Comparison of ENCODE assay signal across 15 cellular contexts in genomic region chr3:159091936-159092335, GRCh38. TPM values are rescaled to one million over a fixed set of nuclear protein-coding genes. Genes with fewer than 3 reads are reported as not detected.
"Had no signal": no experiment of that assay in that cellular context is flagged by ENCODE, and none has a peak within 500 bp of the region (broad histone marks: within the 10 kb centered on the region; RNA-seq: fewer than 3 reads in every experiment).

No MANE protein-coding gene starts in this region.

- H3K4me3 ChIP-seq: dorsolateral prefrontal cortex, esophagus muscularis mucosa, heart left ventricle, left lung, prostate gland, right lobe of liver, tibial artery, uterus had no signal

- ATAC-seq: heart left ventricle; left lung; right lobe of liver; stimulated activated memory B cell treated with anti-CD40 and anti-IgM and Interleukin-4, amounts not matched to agents 10 μg/mL and 1 μg/mL and 100 μg/mL, for 72 hours had no signal

- H3K4me1 ChIP-seq: esophagus muscularis mucosa, heart left ventricle, left lung, prostate gland, right lobe of liver, tibial artery, uterus had no signal

- H3K27ac ChIP-seq: dorsolateral prefrontal cortex, esophagus muscularis mucosa, heart left ventricle, left lung, prostate gland, right lobe of liver, tibial artery, uterus had no signal

- H3K9me3 ChIP-seq: esophagus muscularis mucosa, heart left ventricle, prostate gland, right lobe of liver, tibial artery, uterus had no signal

- H3K27me3 ChIP-seq: dorsolateral prefrontal cortex, esophagus muscularis mucosa, heart left ventricle, left lung, right lobe of liver, tibial artery, uterus had no signal

- H3K36me3 ChIP-seq: esophagus muscularis mucosa, heart left ventricle, left lung, prostate gland, right lobe of liver, tibial artery, uterus had no signal

- DNase-seq: activated effector memory CD4-positive, alpha-beta T cell treated with Interleukin-2 at 50 U/mL for 16 hours; activated T-cell treated with anti-CD3 and anti-CD28 coated beads, Interleukin-2, amount 50 U/mL, for 24 hours; amygdala; cerebellar nuclear complex; dorsolateral prefrontal cortex; heart left ventricle; islet precursor cell; left lung; mesenchymal stem cell; right lobe of liver; tibial artery; uterus had no signal

RNA-seq across cellular contexts. Expression of gene IQCJ, which starts 22.8 kb away (rescaled TPM):
- total RNA-seq: left lung, prostate gland, right lobe of liver had no signal
